In genomic region chr10:30284860-30285594, GRCh38 we compare ENCODE assay signal across 9 cellular contexts.
DNase-seq lines count a peak whose midpoint lies in the region; ATAC-seq and TF ChIP-seq lines count a peak whose summit lies in the region.
"Had no signal": no experiment of that assay in that cellular context is flagged by ENCODE, and none has a peak within 500 bp of the region (broad histone marks: within the 10 kb centered on the region; RNA-seq: fewer than 3 reads in every experiment).

No MANE protein-coding gene starts in this region.

- H3K36me3 ChIP-seq in brain microvascular endothelial cell (replicated peaks): no peaks in the 10 kb centered on the region

- intact Hi-C loops in activated T-helper 2 cell treated with anti-CD3 and anti-CD28 coated beads, Interferon-gamma antibody, Interleukin-2, Interleukin-4, amounts not matched to agents 10 μg/mL and 5 μg/mL and 100 μg/mL, durations not matched to agents 14 hours and 24 hours and 36 hours (cut with micrococcal nuclease): no loop called here

- H3K4me1 Mint-ChIP-seq in activated T-helper 2 cell treated with anti-CD3 and anti-CD28 coated beads, Interferon-gamma antibody, Interleukin-2, Interleukin-4, amounts not matched to agents 10 μg/mL and 5 μg/mL and 100 μg/mL, durations not matched to agents 14 hours and 24 hours and 36 hours (ENCODE audit: low read depth): peaks cover 8% of the 10 kb centered on the region
- H3K4me1 Mint-ChIP-seq: neural crest cell had no signal

- no peaks in the 10 kb centered on the region for H3K27me3 ChIP-seq in brain microvascular endothelial cell (replicated peaks)

- ATAC-seq in GM19372 (IDR thresholded peaks at IDR 0.05; ENCODE audit: low read depth, unreplicated experiment): peak; percentile 89
- peak; percentile 82 for ATAC-seq in HG03342 (IDR thresholded peaks at IDR 0.05; ENCODE audit: unreplicated experiment)

- in situ Hi-C loops in brain microvascular endothelial cell (cut with HindIII; ENCODE audit: low pct_ligation_motif_present, low sequenced_read_pairs): no loop called here

- no peak overlapping the region for H3K27ac ChIP-seq in brain microvascular endothelial cell

- no peaks in the 10 kb centered on the region for H3K9me3 Mint-ChIP-seq in activated T-helper 2 cell treated with anti-CD3 and anti-CD28 coated beads, Interferon-gamma antibody, Interleukin-2, Interleukin-4, amounts not matched to agents 10 μg/mL and 5 μg/mL and 100 μg/mL, durations not matched to agents 14 hours and 24 hours and 36 hours

- peaks cover 10% of the 10 kb centered on the region for H3K27me3 Mint-ChIP-seq in activated T-helper 2 cell treated with anti-CD3 and anti-CD28 coated beads, Interferon-gamma antibody, Interleukin-2, Interleukin-4, amounts not matched to agents 10 μg/mL and 5 μg/mL and 100 μg/mL, durations not matched to agents 14 hours and 24 hours and 36 hours (ENCODE audit: low read depth)

- H3K27ac Mint-ChIP-seq in activated T-helper 2 cell treated with anti-CD3 and anti-CD28 coated beads, Interferon-gamma antibody, Interleukin-2, Interleukin-4, amounts not matched to agents 10 μg/mL and 5 μg/mL and 100 μg/mL, durations not matched to agents 14 hours and 24 hours and 36 hours: no peak overlapping the region

- H3K4me3 ChIP-seq in AG10803 (ENCODE audit: low read length) (no peak overlapping the region), brain microvascular endothelial cell (ENCODE audit: low read depth, low read length) (no peak overlapping the region)

- no peak for TF ChIP-seq CTCF in AG10803 (conservative IDR thresholded peaks at IDR 0.05; ENCODE audit: low read length)
- no peak for TF ChIP-seq CTCF in brain microvascular endothelial cell (IDR thresholded peaks at IDR 0.05; ENCODE audit: low read depth, low read length, missing control alignments)

- DNase-seq in AG10803 (ENCODE audit: low read depth) (peak; percentile 6), brain microvascular endothelial cell (peak; percentile 7), stromal cell of bone marrow (ENCODE audit: low read depth) (peak; percentile 18), DMS153 (lab: John Stamatoyannopoulos, UW) (no peak), NCI-H2107 treated with DMSO at 0.1 percent for 48 hours (lab: John Stamatoyannopoulos, UW; ENCODE audit: unreplicated experiment) (no peak)
- DNase-seq in activated T-helper 2 cell treated with anti-CD3 and anti-CD28 coated beads, Interferon-gamma antibody, Interleukin-2, Interleukin-4, amounts not matched to agents 10 μg/mL and 5 μg/mL and 100 μg/mL, durations not matched to agents 14 hours and 24 hours and 36 hours (ENCODE audit: low spot score): no peak

- no peak overlapping the region for H3K4me3 Mint-ChIP-seq in activated T-helper 2 cell treated with anti-CD3 and anti-CD28 coated beads, Interferon-gamma antibody, Interleukin-2, Interleukin-4, amounts not matched to agents 10 μg/mL and 5 μg/mL and 100 μg/mL, durations not matched to agents 14 hours and 24 hours and 36 hours (ENCODE audit: low read depth)
- H3K4me3 Mint-ChIP-seq: neural crest cell had no signal

- no peaks in the 10 kb centered on the region for H3K36me3 Mint-ChIP-seq in activated T-helper 2 cell treated with anti-CD3 and anti-CD28 coated beads, Interferon-gamma antibody, Interleukin-2, Interleukin-4, amounts not matched to agents 10 μg/mL and 5 μg/mL and 100 μg/mL, durations not matched to agents 14 hours and 24 hours and 36 hours (ENCODE audit: low read depth)

Comparison
In these comparisons a context has a peak if more than half of its experiments do, and no peak if none do; other contexts are left out.
1. DNase-seq: peak in AG10803 (single experiment), brain microvascular endothelial cell (single experiment) and stromal cell of bone marrow (single experiment); none in DMS153 (single experiment), activated T-helper 2 cell treated with anti-CD3 and anti-CD28 coated beads, Interferon-gamma antibody, Interleukin-2, Interleukin-4, amounts not matched to agents 10 μg/mL and 5 μg/mL and 100 μg/mL, durations not matched to agents 14 hours and 24 hours and 36 hours (single experiment) and NCI-H2107 treated with DMSO at 0.1 percent for 48 hours (single experiment).